10 cellular contexts compared by ENCODE assay signal in genomic region chr20:20130399-20130798, GRCh38.
DNase-seq lines count a peak whose midpoint lies in the region; ATAC-seq and TF ChIP-seq lines count a peak whose summit lies in the region.
"Had no signal": no experiment of that assay in that cellular context is flagged by ENCODE, and none has a peak within 500 bp of the region (broad histone marks: within the 10 kb centered on the region; RNA-seq: fewer than 3 reads in every experiment).

No MANE protein-coding gene starts in this region.

- DNase-seq in D341Med (ENCODE audit: low spot score) (peak; percentile 62), NCI-H69 (lab: John Stamatoyannopoulos, UW) (peak; percentile 91), fibroblast of pulmonary artery (ENCODE audit: low read depth) (peak; percentile 3), T1000 (lab: John Stamatoyannopoulos, UW) (no peak), SIG-M5 (lab: John Stamatoyannopoulos, UW) (no peak)
- DNase-seq: activated B cell treated with CpG ODN at 0.5 μM for 24 hours had no signal

- H3K4me3 ChIP-seq in fibroblast of pulmonary artery (replicated peaks; ENCODE audit: low read depth, low read length) = no peak overlapping the region
- H3K4me3 ChIP-seq: cardiac muscle cell had no signal

- TF ChIP-seq RAD21 in Ishikawa (IDR thresholded peaks at IDR 0.05; ENCODE audit: low read depth) = peak; percentile 63

- TF ChIP-seq CTCF in fibroblast of pulmonary artery (IDR thresholded peaks at IDR 0.05; ENCODE audit: low read length, missing control alignments) = peak; percentile 6

- no peak for TF ChIP-seq EP300 in Ishikawa (IDR thresholded peaks at IDR 0.05; ENCODE audit: borderline replicate concordance)

- ATAC-seq in HG02840 (IDR thresholded peaks at IDR 0.05; ENCODE audit: low FRiP score, unreplicated experiment) (no peak), GM21825 (IDR thresholded peaks at IDR 0.05; ENCODE audit: unreplicated experiment) (no peak)

TF ChIP-seq in Ishikawa, 13 proteins besides CTCF, POLR2A, EP300 and RAD21:
- no peak for TF ChIP-seq CREB1 (IDR thresholded peaks at IDR 0.05; ENCODE audit: low read depth)

Comparison
In these comparisons a context has a peak if more than half of its experiments do, and no peak if none do; other contexts are left out.
1. DNase-seq: peak in D341Med (single experiment), NCI-H69 (single experiment) and fibroblast of pulmonary artery (single experiment); none in T1000 (single experiment) and SIG-M5 (single experiment).